In genomic region chr17:81935709-81936084, GRCh38 we compare ENCODE assay signal across 11 cellular contexts. TPM values are rescaled to one million over a fixed set of nuclear protein-coding genes. Genes with fewer than 3 reads are reported as not detected.
DNase-seq lines count a peak whose midpoint lies in the region; ATAC-seq and TF ChIP-seq lines count a peak whose summit lies in the region.
"Had no signal": no experiment of that assay in that cellular context is flagged by ENCODE, and none has a peak within 500 bp of the region (broad histone marks: within the 10 kb centered on the region; RNA-seq: fewer than 3 reads in every experiment).

No MANE protein-coding gene starts in this region.

- H3K4me3 ChIP-seq in PC-3 (ENCODE audit: low read length), result peak overlapping the region; percentile 85
- peak overlapping the region; percentile 81 for H3K4me3 ChIP-seq in endodermal cell (ENCODE audit: low read length)
- H3K4me3 ChIP-seq in skeletal muscle satellite cell (ENCODE audit: low read length), result no peak overlapping the region
- no peak overlapping the region for H3K4me3 ChIP-seq in Peyer's patch
- no peak overlapping the region for H3K4me3 ChIP-seq in uterus
- H3K4me3 ChIP-seq in psoas muscle, result no peak overlapping the region

- no peak overlapping the region for H3K27ac Mint-ChIP-seq in activated T-cell treated with anti-CD3 and anti-CD28 coated beads, Interleukin-2, amount 50 U/mL, for 72 hours
- peak overlapping the region; percentile 39 for H3K27ac Mint-ChIP-seq in endodermal cell

- POLR2A ChIA-PET in PC-3 (lab: Charles Lee; ENCODE audit: unreplicated experiment), result no interaction called here

- H3K9ac ChIP-seq in PC-3 (ENCODE audit: low read length) (no peak overlapping the region), endodermal cell (ENCODE audit: extremely low read depth, low read length, poor library complexity, severe bottlenecking) (no peak overlapping the region), skeletal muscle satellite cell (ENCODE audit: low read depth, low read length) (no peak overlapping the region)

- CTCF ChIA-PET in PC-3 (lab: Charles Lee), result no interaction called here

- H3K27me3 ChIP-seq in PC-3 (ENCODE audit: low read length) (no peaks in the 10 kb centered on the region), endodermal cell (ENCODE audit: control insufficient read depth, insufficient read depth, low read length, poor library complexity, severe bottlenecking) (no peaks in the 10 kb centered on the region), skeletal muscle satellite cell (ENCODE audit: control insufficient read depth, insufficient read depth, low read length) (peaks cover 14% of the 10 kb centered on the region), Peyer's patch (no peaks in the 10 kb centered on the region), uterus (no peaks in the 10 kb centered on the region), psoas muscle (ENCODE audit: insufficient read depth in 3 of 3, low read length in 2 of 3) (no peaks in the 10 kb centered on the region)

- TF ChIP-seq POLR2A in Peyer's patch (IDR thresholded peaks at IDR 0.05) (no peak), uterus (IDR thresholded peaks at IDR 0.05) (no peak)

- H2AFZ ChIP-seq in PC-3 (ENCODE audit: low read length), result no peak overlapping the region

- no peaks in the 10 kb centered on the region for H3F3A ChIP-seq in PC-3 (ENCODE audit: low read length, unreplicated experiment)

- 90% methylated on average over 6 of the region's 6 CpGs; no CpG with 5 or more reads in 1 of the 2 experiments for WGBS in endodermal cell (ENCODE audit: insufficient coverage in 1 of 2, insufficient read length in 1 of 2), 2 experiments
- WGBS in psoas muscle, 3 donors, result 83 to 88% (median 87%) methylated on average over 6 of the region's 6 CpGs

- H3K9me3 ChIP-seq in PC-3 (ENCODE audit: low read length) (no peaks in the 10 kb centered on the region), endodermal cell (ENCODE audit: control insufficient read depth, low read length) (no peaks in the 10 kb centered on the region), skeletal muscle satellite cell (replicated peaks; ENCODE audit: low read length) (no peaks in the 10 kb centered on the region), Peyer's patch (no peaks in the 10 kb centered on the region), uterus (no peaks in the 10 kb centered on the region), psoas muscle (no peaks in the 10 kb centered on the region)
- H3K9me3 ChIP-seq: heart right ventricle had no signal

- no peaks in the 10 kb centered on the region for H4K20me1 ChIP-seq in PC-3 (ENCODE audit: low read length)

- H3K9me3 Mint-ChIP-seq in activated T-cell treated with anti-CD3 and anti-CD28 coated beads, Interleukin-2, amount 50 U/mL, for 72 hours, result no peaks in the 10 kb centered on the region
- no peaks in the 10 kb centered on the region for H3K9me3 Mint-ChIP-seq in endodermal cell

- intact Hi-C loops in PC-3 (cut with micrococcal nuclease) (no loop called here), uterus (cut with DNase I; ENCODE audit: low total_unique reads) (no loop called here), psoas muscle (cut with DNase I) (loop anchor here in 1 of 2 donors (5.0 kb wide), 1 partner anchor 68 kb away; no protein-coding TSS in a partner anchor)

- peaks cover 52% of the 10 kb centered on the region for H3K4me1 Mint-ChIP-seq in activated T-cell treated with anti-CD3 and anti-CD28 coated beads, Interleukin-2, amount 50 U/mL, for 72 hours (ENCODE audit: low read depth)
- no peaks in the 10 kb centered on the region for H3K4me1 Mint-ChIP-seq in endodermal cell

- peaks cover 0 to 15% of the 10 kb centered on the region in 2 donors for H3K36me3 Mint-ChIP-seq in activated T-cell treated with anti-CD3 and anti-CD28 coated beads, Interleukin-2, amount 50 U/mL, for 72 hours (ENCODE audit: insufficient read depth in 2 of 2)
- peaks cover 6% of the 10 kb centered on the region for H3K36me3 Mint-ChIP-seq in endodermal cell (ENCODE audit: low read depth)

- BruUV-seq in PC-3 (replicated peaks; lab: Mats Ljungman, UMichigan), result no TSS peak

- no peaks in the 10 kb centered on the region for H3K9me2 ChIP-seq in PC-3 (replicated peaks; ENCODE audit: low read length)

- DNase-seq in activated T-cell treated with anti-CD3 and anti-CD28 coated beads, Interleukin-2, amount 50 U/mL, for 72 hours, result no peak
- no peak for DNase-seq in activated T-cell treated with anti-CD3 and anti-CD28 coated beads, Interleukin-2, amount 50 U/mL, for 1 hour
- no peak for DNase-seq in PC-3
- no peak for DNase-seq in endodermal cell
- no peak for DNase-seq in Peyer's patch
- no peak for DNase-seq in uterus
- DNase-seq in psoas muscle, result no peak
- DNase-seq: cortex of kidney, heart right ventricle had no signal

- peak overlapping the region; percentile 85 to 90 for H3K4me3 Mint-ChIP-seq in activated T-cell treated with anti-CD3 and anti-CD28 coated beads, Interleukin-2, amount 50 U/mL, for 72 hours
- peak overlapping the region; percentile 73 for H3K4me3 Mint-ChIP-seq in endodermal cell

- peaks cover 10% of the 10 kb centered on the region for H3K4me1 ChIP-seq in PC-3 (ENCODE audit: insufficient read depth, low read length)
- H3K4me1 ChIP-seq in endodermal cell (ENCODE audit: control insufficient read depth, insufficient read depth, low read length), result no peaks in the 10 kb centered on the region
- peaks cover 19% of the 10 kb centered on the region for H3K4me1 ChIP-seq in skeletal muscle satellite cell (ENCODE audit: control insufficient read depth, insufficient read depth, low read length)
- peaks cover 0 to 21% (median 5%) of the 10 kb centered on the region in 4 donors for H3K4me1 ChIP-seq in Peyer's patch
- H3K4me1 ChIP-seq in uterus, result peaks cover 0 to 7% of the 10 kb centered on the region in 2 donors
- H3K4me1 ChIP-seq in psoas muscle, result peaks cover 23% of the 10 kb centered on the region

- H3K4me2 ChIP-seq in PC-3 (ENCODE audit: low read length), result peak overlapping the region; percentile 98
- H3K4me2 ChIP-seq in skeletal muscle satellite cell (ENCODE audit: low read length), result peak overlapping the region; percentile 48

- H3K79me2 ChIP-seq in PC-3 (ENCODE audit: low read length), result peaks cover 19% of the 10 kb centered on the region

- ATAC-seq in activated T-cell treated with anti-CD3 and anti-CD28 coated beads, Interleukin-2, amount 50 U/mL, for 72 hours (replicated peaks in 1 of 2), result no peak
- ATAC-seq in PC-3, result no peak
- ATAC-seq in psoas muscle, result no peak
- ATAC-seq: heart right ventricle had no signal

- H3K36me3 ChIP-seq in PC-3 (ENCODE audit: low read depth, low read length) (no peaks in the 10 kb centered on the region), endodermal cell (ENCODE audit: control insufficient read depth, insufficient read depth, low read length) (peaks cover 4% of the 10 kb centered on the region), skeletal muscle satellite cell (ENCODE audit: insufficient read depth, low read length) (no peaks in the 10 kb centered on the region), Peyer's patch (no peaks in the 10 kb centered on the region), uterus (no peaks in the 10 kb centered on the region), psoas muscle (ENCODE audit: insufficient read depth in 1 of 2, low read depth in 1 of 2) (peaks cover 0 to 6% of the 10 kb centered on the region in 2 donors)
- H3K36me3 ChIP-seq: heart right ventricle had no signal

- H3K27me3 Mint-ChIP-seq in activated T-cell treated with anti-CD3 and anti-CD28 coated beads, Interleukin-2, amount 50 U/mL, for 72 hours (ENCODE audit: low read depth), result no peaks in the 10 kb centered on the region
- H3K27me3 Mint-ChIP-seq in endodermal cell (ENCODE audit: insufficient read depth), result peaks cover 11% of the 10 kb centered on the region

- TF ChIP-seq CTCF in PC-3 (conservative IDR thresholded peaks at IDR 0.05; ENCODE audit: low read depth, low read length) (no peak), endodermal cell (conservative IDR thresholded peaks at IDR 0.05) (no peak), Peyer's patch (IDR thresholded peaks at IDR 0.05) (no peak), uterus (IDR thresholded peaks at IDR 0.05) (no peak), psoas muscle (IDR thresholded peaks at IDR 0.05) (no peak)

- H3K27ac ChIP-seq in PC-3 (ENCODE audit: low read length), result no peak overlapping the region
- no peak overlapping the region for H3K27ac ChIP-seq in endodermal cell (ENCODE audit: low read depth, low read length)
- no peak overlapping the region for H3K27ac ChIP-seq in Peyer's patch
- no peak overlapping the region for H3K27ac ChIP-seq in uterus
- no peak overlapping the region for H3K27ac ChIP-seq in psoas muscle

RNA-seq across cellular contexts. Expression of gene PYCR1, which starts 1.4 kb away (rescaled TPM):
- total RNA-seq in activated T-cell treated with anti-CD3 and anti-CD28 coated beads, Interleukin-2, amount 50 U/mL, for 72 hours, result 100 to 1,000 TPM; 141 to 178 TPM
- total RNA-seq in PC-3 (2014; rRNA removed) (144 and 169 TPM in 2 replicates), endodermal cell (100 to 1,000 TPM; 104 to 107 TPM), Peyer's patch (10 to 100 TPM in 3 of 4 donors, 1 to 10 TPM in 1; 2.4 to 21.5 (median 20.2) TPM), uterus (10 to 100 TPM in 2 of 4 donors, 1 to 10 TPM in 2; 4.2 to 81.5 (median 8.1) TPM), psoas muscle (10 to 100 TPM in 2 of 4 donors, 1 to 10 TPM in 2; 5.4 to 12.5 (median 9.5) TPM)
- polyA plus RNA-seq in endodermal cell (2013, experiment 1 of 2), result 100 TPM
- 91.8 TPM for polyA plus RNA-seq in endodermal cell (2013, experiment 2 of 2)
- total RNA-seq in skeletal muscle satellite cell (2012; rRNA removed), result 39.0 and 54.2 TPM in 2 replicates
- 10 to 100 TPM in 2 of 3 donors, 1 to 10 TPM in 1; 8.3 to 23.2 (median 15.2) TPM for polyA plus RNA-seq in psoas muscle

RNA-seq across cellular contexts. Expression of gene MAFG, which starts 8.2 kb away (rescaled TPM):
- total RNA-seq in activated T-cell treated with anti-CD3 and anti-CD28 coated beads, Interleukin-2, amount 50 U/mL, for 72 hours, result 10 to 100 TPM; 41.5 to 44.7 TPM
- 22.9 and 37.5 TPM in 2 replicates for total RNA-seq in PC-3 (2014; rRNA removed)
- 10 to 100 TPM; 39.9 to 54.1 TPM for total RNA-seq in endodermal cell
- polyA plus RNA-seq in endodermal cell (2013, experiment 1 of 2), result 16.8 TPM
- 15.6 TPM for polyA plus RNA-seq in endodermal cell (2013, experiment 2 of 2)
- 11.6 and 13.2 TPM in 2 replicates for total RNA-seq in skeletal muscle satellite cell (2012; rRNA removed)
- 10 to 100 TPM; 19.8 to 38.3 (median 34.4) TPM for total RNA-seq in Peyer's patch
- 10 to 100 TPM in 3 of 4 donors, 1 to 10 TPM in 1; 9.7 to 23.1 (median 12.7) TPM for total RNA-seq in uterus
- 10 to 100 TPM; 43.1 to 74.2 (median 53.7) TPM for total RNA-seq in psoas muscle
- 10 to 100 TPM; 21.6 to 73.7 (median 26.6) TPM for polyA plus RNA-seq in psoas muscle

RNA-seq across cellular contexts. Expression of gene MYADML2, which starts 11.3 kb away (rescaled TPM):
- not detected for total RNA-seq in activated T-cell treated with anti-CD3 and anti-CD28 coated beads, Interleukin-2, amount 50 U/mL, for 72 hours
- total RNA-seq in PC-3 (2014; rRNA removed), result not detected in 2 replicates
- total RNA-seq in endodermal cell, result not detected
- not detected for polyA plus RNA-seq in endodermal cell (2013, experiment 1 of 2)
- not detected for polyA plus RNA-seq in endodermal cell (2013, experiment 2 of 2)
- not detected in 2 replicates for total RNA-seq in skeletal muscle satellite cell (2012; rRNA removed)
- total RNA-seq in Peyer's patch, result under 1 TPM in 1 of 4 donors, not detected in 3; 0.76 TPM
- total RNA-seq in uterus, result not detected
- 10 to 100 TPM in 3 of 4 donors, 1 to 10 TPM in 1; 9.7 to 58.0 (median 13.4) TPM for total RNA-seq in psoas muscle
- polyA plus RNA-seq in psoas muscle, result 10 to 100 TPM in 1 of 3 donors, 1 to 10 TPM in 1, under 1 TPM in 1; 0.47 to 95.8 (median 9.1) TPM
- total RNA-seq: subcutaneous adipose tissue had no signal

RNA-seq across cellular contexts. Expression of gene SIRT7, which starts 17.7 kb away (rescaled TPM):
- 10 to 100 TPM; 42.2 to 44.2 TPM for total RNA-seq in activated T-cell treated with anti-CD3 and anti-CD28 coated beads, Interleukin-2, amount 50 U/mL, for 72 hours
- total RNA-seq in PC-3 (2014; rRNA removed) (51.6 and 70.8 TPM in 2 replicates), endodermal cell (10 to 100 TPM; 21.8 to 22.1 TPM), Peyer's patch (100 to 1,000 TPM in 2 of 4 donors, 10 to 100 TPM in 2; 82.5 to 130 (median 112) TPM), uterus (10 to 100 TPM in 3 of 4 donors, under 1 TPM in 1; 0.77 to 87.1 (median 14.6) TPM), psoas muscle (10 to 100 TPM in 1 of 4 donors, 1 to 10 TPM in 3; 3.9 to 10.2 (median 6.3) TPM)
- 15.5 TPM for polyA plus RNA-seq in endodermal cell (2013, experiment 1 of 2)
- polyA plus RNA-seq in endodermal cell (2013, experiment 2 of 2), result 12.7 TPM
- 19.9 and 24.6 TPM in 2 replicates for total RNA-seq in skeletal muscle satellite cell (2012; rRNA removed)
- 10 to 100 TPM in 2 of 3 donors, 1 to 10 TPM in 1; 5.7 to 14.2 (median 10.4) TPM for polyA plus RNA-seq in psoas muscle

RNA-seq across cellular contexts. Expression of gene PCYT2, which starts 24.5 kb away (rescaled TPM):
- total RNA-seq in activated T-cell treated with anti-CD3 and anti-CD28 coated beads, Interleukin-2, amount 50 U/mL, for 72 hours, result 10 to 100 TPM; 13.9 to 14.2 TPM
- total RNA-seq in PC-3 (2014; rRNA removed), result 33.3 and 42.7 TPM in 2 replicates
- total RNA-seq in endodermal cell, result 10 to 100 TPM; 66.8 to 70.9 TPM
- 38.9 TPM for polyA plus RNA-seq in endodermal cell (2013, experiment 1 of 2)
- polyA plus RNA-seq in endodermal cell (2013, experiment 2 of 2), result 40.4 TPM
- total RNA-seq in skeletal muscle satellite cell (2012; rRNA removed), result 27.7 and 46.4 TPM in 2 replicates
- 100 to 1,000 TPM in 3 of 4 donors, 10 to 100 TPM in 1; 67.7 to 297 (median 179) TPM for total RNA-seq in Peyer's patch
- total RNA-seq in uterus, result 10 to 100 TPM in 3 of 4 donors, 1 to 10 TPM in 1; 4.1 to 27.7 (median 18.8) TPM
- 10 to 100 TPM; 10.2 to 26.9 (median 19.2) TPM for total RNA-seq in psoas muscle
- 10 to 100 TPM; 13.2 to 14.1 (median 13.3) TPM for polyA plus RNA-seq in psoas muscle

Comparison
In these comparisons a context has a peak if more than half of its experiments do, and no peak if none do; other contexts are left out.
1. H3K4me3 ChIP-seq: peak in PC-3 (single experiment) and endodermal cell (single experiment); none in skeletal muscle satellite cell (single experiment), Peyer's patch (0 of 4), uterus (0 of 2) and psoas muscle (single experiment).
2. RNA of gene MYADML2, which starts 11.3 kb away (total RNA-seq): 9.7 to 58.0 TPM in psoas muscle; 0.76 TPM in Peyer's patch, not detected in activated T-cell treated with anti-CD3 and anti-CD28 coated beads, Interleukin-2, amount 50 U/mL, for 72 hours, not detected in PC-3, not detected in endodermal cell and not detected in uterus; every median in the first group is over 4 times any median in the second.